In the genomic region with DNA sequence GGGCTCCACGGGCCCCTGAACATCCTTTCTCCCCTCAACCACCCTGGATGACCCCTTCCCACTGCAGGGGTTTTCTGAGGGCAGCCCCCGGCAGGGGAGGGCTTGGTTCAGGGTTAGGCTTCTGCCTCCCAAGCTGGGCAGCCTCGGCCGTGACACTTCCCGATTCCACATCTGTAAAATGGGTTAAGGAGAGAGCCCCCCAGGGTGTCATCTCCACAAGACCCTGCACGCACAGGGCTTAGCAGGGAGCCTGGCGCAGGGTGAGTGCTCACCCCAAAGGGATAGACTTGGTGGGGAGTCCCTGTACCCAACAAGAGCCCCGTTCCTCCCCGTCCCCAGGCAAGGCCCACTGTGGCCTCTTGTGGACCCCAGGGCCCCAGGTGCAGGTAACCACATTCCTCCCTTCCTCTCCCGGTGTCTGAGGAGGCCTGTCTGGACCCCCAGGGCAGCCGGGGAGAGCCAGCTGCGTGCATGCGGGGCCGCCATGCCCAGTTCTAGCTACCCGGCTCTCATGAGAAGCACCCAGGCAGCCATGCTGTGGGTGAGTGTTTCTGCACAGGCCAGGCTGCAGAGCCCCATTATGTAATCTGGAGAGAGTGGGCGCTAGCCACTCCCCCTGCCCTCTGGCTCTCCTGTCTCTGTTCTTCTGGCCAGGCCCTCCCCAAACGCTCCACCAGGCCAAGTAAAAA, we compare ENCODE assay signal across 2 cellular contexts.
TF ChIP-seq lines count a peak whose summit lies in the region.

No MANE protein-coding gene starts in this region.

TF ChIP-seq in SK-N-SH, 30 proteins besides CTCF, POLR2A, EP300 and RAD21:
- TF ChIP-seq MXI1 (IDR thresholded peaks at IDR 0.05; ENCODE audit: low read depth, low read length) (no peak), YY1 (IDR thresholded peaks at IDR 0.05; ENCODE audit: low read depth) (no peak), NFIC (IDR thresholded peaks at IDR 0.05; ENCODE audit: borderline replicate concordance) (no peak), USF1 (IDR thresholded peaks at IDR 0.05; ENCODE audit: borderline replicate concordance, low read depth) (no peak), SMC3 (IDR thresholded peaks at IDR 0.05; ENCODE audit: low read depth, low read length) (no peak)
- TF ChIP-seq, protein P1, sequence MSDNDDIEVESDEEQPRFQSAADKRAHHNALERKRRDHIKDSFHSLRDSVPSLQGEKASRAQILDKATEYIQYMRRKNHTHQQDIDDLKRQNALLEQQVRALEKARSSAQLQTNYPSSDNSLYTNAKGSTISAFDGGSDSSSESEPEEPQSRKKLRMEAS (IDR thresholded peaks at IDR 0.05; ENCODE audit: low read depth), result no peak
TF ChIP-seq in SK-N-SH: peak in this region for 0.

TF ChIP-seq in SK-N-SH treated with all-trans-retinoic acid at 6 μM for 48 hours, 23 proteins besides CTCF, POLR2A, EP300 and RAD21:
- TF ChIP-seq ZFP30 (CRISPR knock-in tag; IDR thresholded peaks at IDR 0.05) (no peak), BACH2 (CRISPR knock-in tag; IDR thresholded peaks at IDR 0.05; ENCODE audit: borderline replicate concordance) (no peak), GLIS3 (CRISPR knock-in tag; IDR thresholded peaks at IDR 0.05) (no peak), ZNF8 (CRISPR knock-in tag; IDR thresholded peaks at IDR 0.05) (no peak), RARB (CRISPR knock-in tag; IDR thresholded peaks at IDR 0.05) (no peak), ZC3H10 (CRISPR knock-in tag; IDR thresholded peaks at IDR 0.05) (no peak), SNAI2 (CRISPR knock-in tag; IDR thresholded peaks at IDR 0.05) (no peak), ZFP3 (CRISPR knock-in tag; IDR thresholded peaks at IDR 0.05) (no peak), ARNTL (CRISPR knock-in tag; IDR thresholded peaks at IDR 0.05; ENCODE audit: borderline replicate concordance, low read depth) (no peak)
- TF ChIP-seq, protein P2, sequence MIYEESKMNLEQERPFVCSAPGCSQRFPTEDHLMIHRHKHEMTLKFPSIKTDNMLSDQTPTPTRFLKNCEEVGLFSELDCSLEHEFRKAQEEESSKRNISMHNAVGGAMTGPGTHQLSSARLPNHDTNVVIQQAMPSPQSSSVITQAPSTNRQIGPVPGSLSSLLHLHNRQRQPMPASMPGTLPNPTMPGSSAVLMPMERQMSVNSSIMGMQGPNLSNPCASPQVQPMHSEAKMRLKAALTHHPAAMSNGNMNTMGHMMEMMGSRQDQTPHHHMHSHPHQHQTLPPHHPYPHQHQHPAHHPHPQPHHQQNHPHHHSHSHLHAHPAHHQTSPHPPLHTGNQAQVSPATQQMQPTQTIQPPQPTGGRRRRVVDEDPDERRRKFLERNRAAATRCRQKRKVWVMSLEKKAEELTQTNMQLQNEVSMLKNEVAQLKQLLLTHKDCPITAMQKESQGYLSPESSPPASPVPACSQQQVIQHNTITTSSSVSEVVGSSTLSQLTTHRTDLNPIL (CRISPR knock-in tag; IDR thresholded peaks at IDR 0.05; ENCODE audit: low read depth), result no peak
- TF ChIP-seq, protein P3, sequence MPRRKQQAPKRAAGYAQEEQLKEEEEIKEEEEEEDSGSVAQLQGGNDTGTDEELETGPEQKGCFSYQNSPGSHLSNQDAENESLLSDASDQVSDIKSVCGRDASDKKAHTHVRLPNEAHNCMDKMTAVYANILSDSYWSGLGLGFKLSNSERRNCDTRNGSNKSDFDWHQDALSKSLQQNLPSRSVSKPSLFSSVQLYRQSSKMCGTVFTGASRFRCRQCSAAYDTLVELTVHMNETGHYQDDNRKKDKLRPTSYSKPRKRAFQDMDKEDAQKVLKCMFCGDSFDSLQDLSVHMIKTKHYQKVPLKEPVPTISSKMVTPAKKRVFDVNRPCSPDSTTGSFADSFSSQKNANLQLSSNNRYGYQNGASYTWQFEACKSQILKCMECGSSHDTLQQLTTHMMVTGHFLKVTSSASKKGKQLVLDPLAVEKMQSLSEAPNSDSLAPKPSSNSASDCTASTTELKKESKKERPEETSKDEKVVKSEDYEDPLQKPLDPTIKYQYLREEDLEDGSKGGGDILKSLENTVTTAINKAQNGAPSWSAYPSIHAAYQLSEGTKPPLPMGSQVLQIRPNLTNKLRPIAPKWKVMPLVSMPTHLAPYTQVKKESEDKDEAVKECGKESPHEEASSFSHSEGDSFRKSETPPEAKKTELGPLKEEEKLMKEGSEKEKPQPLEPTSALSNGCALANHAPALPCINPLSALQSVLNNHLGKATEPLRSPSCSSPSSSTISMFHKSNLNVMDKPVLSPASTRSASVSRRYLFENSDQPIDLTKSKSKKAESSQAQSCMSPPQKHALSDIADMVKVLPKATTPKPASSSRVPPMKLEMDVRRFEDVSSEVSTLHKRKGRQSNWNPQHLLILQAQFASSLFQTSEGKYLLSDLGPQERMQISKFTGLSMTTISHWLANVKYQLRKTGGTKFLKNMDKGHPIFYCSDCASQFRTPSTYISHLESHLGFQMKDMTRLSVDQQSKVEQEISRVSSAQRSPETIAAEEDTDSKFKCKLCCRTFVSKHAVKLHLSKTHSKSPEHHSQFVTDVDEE (CRISPR knock-in tag; IDR thresholded peaks at IDR 0.05), result no peak
